Comparison of ENCODE assay signal across 1 cellular context in the genomic region with DNA sequence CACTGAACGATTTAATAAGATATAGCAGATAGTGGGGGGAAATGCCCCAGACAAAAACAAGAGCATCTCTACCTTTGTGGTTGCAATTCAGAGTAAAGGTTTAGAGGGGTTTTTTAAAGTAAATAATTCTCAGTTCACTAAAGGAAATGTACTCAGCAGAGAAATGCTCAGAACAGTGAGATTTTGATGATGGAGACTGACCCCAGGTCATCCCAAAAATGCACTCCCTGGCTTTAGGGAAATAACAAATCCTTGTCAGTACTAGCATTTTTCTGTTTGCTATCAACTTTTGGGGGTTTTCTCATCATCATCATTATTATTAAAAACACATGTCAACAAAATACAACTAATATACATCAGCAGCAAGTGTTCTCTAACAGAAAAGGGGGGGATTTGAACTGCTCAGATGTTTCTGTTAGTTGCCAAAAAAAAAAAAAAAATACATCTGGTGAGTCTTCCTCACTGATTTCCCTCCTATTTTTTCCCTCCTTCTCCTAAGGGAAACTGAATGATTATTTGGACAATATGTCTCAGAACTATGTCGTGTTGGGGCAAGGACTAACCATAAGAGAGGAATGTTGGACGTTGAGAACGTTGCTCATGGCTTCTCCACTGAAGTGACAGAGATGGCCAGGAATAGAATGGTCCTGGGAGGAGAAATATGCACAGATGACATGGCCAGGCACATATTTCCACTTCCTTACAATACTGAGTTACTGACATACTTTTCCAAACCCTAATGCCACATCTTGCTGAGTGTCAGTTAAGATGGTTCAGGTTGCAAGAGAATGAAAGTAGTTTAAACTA.
TF ChIP-seq lines count a peak whose summit lies in the region.

No MANE protein-coding gene starts in this region.

TF ChIP-seq in H1, 55 proteins besides CTCF, POLR2A, EP300 and RAD21 (continued from another document):
- TF ChIP-seq FOSL1 (IDR thresholded peaks at IDR 0.05; ENCODE audit: insufficient read depth, low read depth, low read length) (no peak), PHF8 (conservative IDR thresholded peaks at IDR 0.05; ENCODE audit: low read depth, low read length) (no peak), TAF1 (IDR thresholded peaks at IDR 0.05; ENCODE audit: low read depth, low read length) (no peak), EGR1 (IDR thresholded peaks at IDR 0.05; ENCODE audit: borderline replicate concordance, low read depth, low read length) (no peak)
TF ChIP-seq in H1: peak in this region for 0.
